Comparison of ENCODE assay signal across 7 cellular contexts in genomic region chr6:160467261-160467871, GRCh38.
A peak's percentile ranks its signal among the peaks of the same experiment; 100 is the strongest.
DNase-seq lines count a peak whose midpoint lies in the region; ATAC-seq and TF ChIP-seq lines count a peak whose summit lies in the region.
"Not testable (repeated sequence)": the region's sequence is repeated elsewhere in the genome, so short reads cannot be mapped to it uniquely, and the experiment has no call there.

No MANE protein-coding gene starts in this region.

- not testable (repeated sequence) for H3F3A ChIP-seq in GM23338 (replicated peaks; ENCODE audit: low read depth); SK-N-SH (replicated peaks; ENCODE audit: insufficient read depth)

- peak overlapping the region in 2 of 3 donors; percentile 20 to 31 for H3K27ac Mint-ChIP-seq in CD4-positive, CD25-positive, alpha-beta regulatory T cell
- not testable (repeated sequence) for H3K27ac Mint-ChIP-seq in GM23338; chondrocyte (ENCODE audit: unreplicated experiment); neural crest cell (ENCODE audit: unreplicated experiment)

- H4K20me1 ChIP-seq in GM23338 (replicated peaks; ENCODE audit: insufficient read depth); SK-N-SH (ENCODE audit: insufficient read depth): not testable (repeated sequence)

- not testable (repeated sequence) for H3K27me3 Mint-ChIP-seq in CD4-positive, CD25-positive, alpha-beta regulatory T cell; GM23338 (ENCODE audit: insufficient read depth, low read depth, poor library complexity); chondrocyte (ENCODE audit: low read depth); neural crest cell (ENCODE audit: low read depth)

- peaks cover 27% of the 10 kb centered on the region for H3K4me1 ChIP-seq in CD4-positive, CD25-positive, alpha-beta regulatory T cell (ENCODE audit: control insufficient read depth, insufficient read depth, low read length, poor library complexity, severe bottlenecking)
- not testable (repeated sequence) for H3K4me1 ChIP-seq in GM23338 (ENCODE audit: insufficient read depth); SK-N-SH (ENCODE audit: control insufficient read depth in 1 of 2, insufficient read depth in 2 of 2, low read depth in 1 of 2, low read length in 1 of 2)

- peak; percentile 36 to 48 for TF ChIP-seq CTCF in GM23338 (conservative IDR thresholded peaks at IDR 0.05; ENCODE audit: low read depth in 2 of 2)
- TF ChIP-seq CTCF in SK-N-SH (IDR thresholded peaks at IDR 0.05): peak; percentile 43; the same call in 1 of the 2 replicates
- TF ChIP-seq CTCF in chondrocyte (IDR thresholded peaks at IDR 0.05): peak; percentile 24
- peak; percentile 5 for TF ChIP-seq CTCF in fibroblast of pulmonary artery (IDR thresholded peaks at IDR 0.05; ENCODE audit: low read length, missing control alignments)
- TF ChIP-seq CTCF in neural crest cell (conservative IDR thresholded peaks at IDR 0.05): peak; percentile 47

- peaks cover 18% of the 10 kb centered on the region for H3K36me3 Mint-ChIP-seq in CD4-positive, CD25-positive, alpha-beta regulatory T cell
- not testable (repeated sequence) for H3K36me3 Mint-ChIP-seq in GM23338 (ENCODE audit: low read depth); chondrocyte (ENCODE audit: low read depth); neural crest cell (ENCODE audit: low read depth)

- not testable (repeated sequence) for H3K36me3 ChIP-seq in CD4-positive, CD25-positive, alpha-beta regulatory T cell (ENCODE audit: control insufficient read depth, insufficient read depth, low read length); GM23338 (ENCODE audit: insufficient read depth); SK-N-SH (replicated peaks in 1 of 2; ENCODE audit: control insufficient read depth in 1 of 2, insufficient read depth in 2 of 2, low read length in 1 of 2)

- H3K27me3 ChIP-seq in CD4-positive, CD25-positive, alpha-beta regulatory T cell (ENCODE audit: control insufficient read depth, insufficient read depth, low read length); GM23338 (ENCODE audit: insufficient read depth); SK-N-SH (ENCODE audit: insufficient read depth): not testable (repeated sequence)

- 16% methylated on average over 14 of the region's 14 CpGs for WGBS in SK-N-SH (ENCODE audit: low lambda C conversion rate)

- not testable (repeated sequence) for H2AFZ ChIP-seq in GM23338; SK-N-SH (ENCODE audit: low read depth)

- H3K4me2 ChIP-seq in GM23338, SK-N-SH: not testable (repeated sequence)

- CTCF ChIA-PET in SK-N-SH (lab: Yijun Ruan, JAX): not testable (repeated sequence)

- DNase-seq in CD4-positive, CD25-positive, alpha-beta regulatory T cell; SK-N-SH; chondrocyte (ENCODE audit: low spot score); fibroblast of pulmonary artery (ENCODE audit: low read depth); neural crest cell (ENCODE audit: low read depth, low spot score): not testable (repeated sequence)
- DNase-seq in GM23338 (ENCODE audit: low spot score): peak; percentile 63
- DNase-seq in iPS-NIHi11 (ENCODE audit: low spot score): peak; percentile 11

- not testable (repeated sequence) for ATAC-seq in CD4-positive, CD25-positive, alpha-beta regulatory T cell (ENCODE audit: low read depth in 2 of 2)
- ATAC-seq in GM23338: peak; percentile 99

- not testable (repeated sequence) for TF ChIP-seq EP300 in SK-N-SH (IDR thresholded peaks at IDR 0.05; ENCODE audit: borderline replicate concordance in 1 of 2, low read depth in 1 of 2, low read length in 1 of 2)

- H3K79me2 ChIP-seq in GM23338 (replicated peaks; ENCODE audit: insufficient read depth); SK-N-SH (ENCODE audit: insufficient read depth): not testable (repeated sequence)

- not testable (repeated sequence) for H3K9me2 ChIP-seq in GM23338 (ENCODE audit: insufficient read depth); SK-N-SH

- H3K9me3 ChIP-seq in CD4-positive, CD25-positive, alpha-beta regulatory T cell (ENCODE audit: control insufficient read depth in 2 of 2, low read length in 2 of 2); SK-N-SH: not testable (repeated sequence)

- H3K4me1 Mint-ChIP-seq in CD4-positive, CD25-positive, alpha-beta regulatory T cell: peaks cover 5 to 59% (median 39%) of the 10 kb centered on the region in 4 donors
- not testable (repeated sequence) for H3K4me1 Mint-ChIP-seq in GM23338, neural crest cell
- H3K4me1 Mint-ChIP-seq in chondrocyte (ENCODE audit: low read depth): peaks cover 11% of the 10 kb centered on the region

- POLR2A ChIA-PET in SK-N-SH (lab: Yijun Ruan, JAX): not testable (repeated sequence)

- not testable (repeated sequence) for H3K9ac ChIP-seq in SK-N-SH

- not testable (repeated sequence) for TF ChIP-seq RAD21 in SK-N-SH (IDR thresholded peaks at IDR 0.05; ENCODE audit: low read length)

- H3K27ac ChIP-seq in CD4-positive, CD25-positive, alpha-beta regulatory T cell (ENCODE audit: insufficient read depth, low read length, poor library complexity, severe bottlenecking); GM23338 (ENCODE audit: low read depth); SK-N-SH (ENCODE audit: low read depth in 2 of 2, low read length in 1 of 2): not testable (repeated sequence)

- H3K4me3 Mint-ChIP-seq in CD4-positive, CD25-positive, alpha-beta regulatory T cell; GM23338; chondrocyte (ENCODE audit: unreplicated experiment); neural crest cell: not testable (repeated sequence)

- not testable (repeated sequence) for H3K4me3 ChIP-seq in CD4-positive, CD25-positive, alpha-beta regulatory T cell (ENCODE audit: low read depth, low read length); GM23338; SK-N-SH (ENCODE audit: low read depth in 2 of 2, low read length in 1 of 2); fibroblast of pulmonary artery (replicated peaks; ENCODE audit: low read depth, low read length)

- not testable (repeated sequence) for H3K9me3 Mint-ChIP-seq in CD4-positive, CD25-positive, alpha-beta regulatory T cell; GM23338; chondrocyte (ENCODE audit: low read depth); neural crest cell
